Comparison of ENCODE assay signal across 8 cellular contexts in genomic region chr17:32265192-32265895, GRCh38.
DNase-seq lines count a peak whose midpoint lies in the region; ATAC-seq and TF ChIP-seq lines count a peak whose summit lies in the region.

Gene RHBDL3 (plus strand): TSS chr17:32265832. CDS start chr17:32266190, 358 bp downstream.

- H3K9ac ChIP-seq in BLaER1: peak within 1 kb of the TSS; percentile 61
- H3K9ac ChIP-seq in iPS-15b (ENCODE audit: low read depth, low read length): peak within 1 kb of the TSS; percentile 8

- H3K36me3 ChIP-seq in BLaER1 (no peaks in the 10 kb centered on the region), iPS-15b (ENCODE audit: control insufficient read depth, insufficient read depth, low read length) (no peaks in the 10 kb centered on the region)

- no peak for ATAC-seq in GM18858 (IDR thresholded peaks at IDR 0.05; ENCODE audit: unreplicated experiment)

- peaks cover 15% of the 10 kb centered on the region for H3K4me1 ChIP-seq in BLaER1
- H3K4me1 ChIP-seq in iPS-15b (ENCODE audit: control insufficient read depth, insufficient read depth, low read length): peaks cover 26% of the 10 kb centered on the region

- H3K9me3 ChIP-seq in BLaER1 (no peaks in the 10 kb centered on the region), iPS-15b (ENCODE audit: control insufficient read depth, insufficient read depth, low read length) (no peaks in the 10 kb centered on the region)

- peaks cover 41% of the 10 kb centered on the region for H4K20me1 ChIP-seq in BLaER1

- peak within 1 kb of the TSS; percentile 99 for H3K4me2 ChIP-seq in BLaER1

- H3K27ac ChIP-seq in BLaER1 (no peak within 1 kb of the TSS), angular gyrus (ENCODE audit: low read depth, low read length) (peak within 1 kb of the TSS; percentile 62)

- DNase-seq in HEK293T (ENCODE audit: extremely low spot score) (peak; percentile 35), DMS153 treated with DMSO at 0.1 percent for 48 hours (lab: John Stamatoyannopoulos, UW; ENCODE audit: unreplicated experiment) (no peak), HuH-7.5 (ENCODE audit: low spot score) (no peak)
- DNase-seq in stimulated activated CD4-positive, alpha-beta T cell treated with anti-CD3 and anti-CD28 coated beads, Interleukin-4, amount 100 ng/mL, for 4 hours: peak; percentile 16 to 21

- POLR2A ChIA-PET in HEK293T (lab: Yijun Ruan, JAX): interaction anchor here (1.4 kb wide), 1 partner anchor 22 kb away, joined by 3 read pairs; no protein-coding TSS in a partner anchor

- H3K27me3 ChIP-seq in BLaER1 (peaks cover 93% of the 10 kb centered on the region), iPS-15b (ENCODE audit: control insufficient read depth, insufficient read depth, low read length) (peaks cover 31% of the 10 kb centered on the region)

- H3K4me3 ChIP-seq in BLaER1 (peak within 1 kb of the TSS; percentile 72), iPS-15b (ENCODE audit: low read depth, low read length) (peak within 1 kb of the TSS; percentile 67)

- CTCF ChIA-PET in HEK293T (lab: Yijun Ruan, JAX): no interaction called here

TF ChIP-seq in HEK293T, 16 proteins besides CTCF, POLR2A, EP300 and RAD21:
- TF ChIP-seq FOXK2 (IDR thresholded peaks at IDR 0.05) (no peak), ZNF384 (IDR thresholded peaks at IDR 0.05) (no peak), BHLHE40 (IDR thresholded peaks at IDR 0.05; ENCODE audit: borderline replicate concordance) (no peak), LEF1 (IDR thresholded peaks at IDR 0.05; ENCODE audit: borderline replicate concordance) (no peak), NFRKB (IDR thresholded peaks at IDR 0.05) (no peak), HDGF (IDR thresholded peaks at IDR 0.05; ENCODE audit: borderline replicate concordance) (no peak), FOXA1 (IDR thresholded peaks at IDR 0.05) (no peak), PKNOX1 (IDR thresholded peaks at IDR 0.05) (no peak), SP1 (IDR thresholded peaks at IDR 0.05) (no peak), SUZ12 (IDR thresholded peaks at IDR 0.05) (no peak), ELF4 (IDR thresholded peaks at IDR 0.05) (no peak), ARNT (IDR thresholded peaks at IDR 0.05) (no peak), TARDBP (IDR thresholded peaks at IDR 0.05) (no peak), CTBP1 (IDR thresholded peaks at IDR 0.05; ENCODE audit: borderline replicate concordance) (no peak), L3MBTL2 (conservative IDR thresholded peaks at IDR 0.05) (no peak), FOXM1 (IDR thresholded peaks at IDR 0.05; ENCODE audit: borderline replicate concordance) (no peak)

Comparison
In these comparisons a context has a peak if more than half of its experiments do, and no peak if none do; other contexts are left out.
1. DNase-seq: peak in HEK293T (single experiment) and stimulated activated CD4-positive, alpha-beta T cell treated with anti-CD3 and anti-CD28 coated beads, Interleukin-4, amount 100 ng/mL, for 4 hours (2 of 2); none in DMS153 treated with DMSO at 0.1 percent for 48 hours (single experiment) and HuH-7.5 (single experiment).